8 cellular contexts compared by ENCODE assay signal in the genomic region with DNA sequence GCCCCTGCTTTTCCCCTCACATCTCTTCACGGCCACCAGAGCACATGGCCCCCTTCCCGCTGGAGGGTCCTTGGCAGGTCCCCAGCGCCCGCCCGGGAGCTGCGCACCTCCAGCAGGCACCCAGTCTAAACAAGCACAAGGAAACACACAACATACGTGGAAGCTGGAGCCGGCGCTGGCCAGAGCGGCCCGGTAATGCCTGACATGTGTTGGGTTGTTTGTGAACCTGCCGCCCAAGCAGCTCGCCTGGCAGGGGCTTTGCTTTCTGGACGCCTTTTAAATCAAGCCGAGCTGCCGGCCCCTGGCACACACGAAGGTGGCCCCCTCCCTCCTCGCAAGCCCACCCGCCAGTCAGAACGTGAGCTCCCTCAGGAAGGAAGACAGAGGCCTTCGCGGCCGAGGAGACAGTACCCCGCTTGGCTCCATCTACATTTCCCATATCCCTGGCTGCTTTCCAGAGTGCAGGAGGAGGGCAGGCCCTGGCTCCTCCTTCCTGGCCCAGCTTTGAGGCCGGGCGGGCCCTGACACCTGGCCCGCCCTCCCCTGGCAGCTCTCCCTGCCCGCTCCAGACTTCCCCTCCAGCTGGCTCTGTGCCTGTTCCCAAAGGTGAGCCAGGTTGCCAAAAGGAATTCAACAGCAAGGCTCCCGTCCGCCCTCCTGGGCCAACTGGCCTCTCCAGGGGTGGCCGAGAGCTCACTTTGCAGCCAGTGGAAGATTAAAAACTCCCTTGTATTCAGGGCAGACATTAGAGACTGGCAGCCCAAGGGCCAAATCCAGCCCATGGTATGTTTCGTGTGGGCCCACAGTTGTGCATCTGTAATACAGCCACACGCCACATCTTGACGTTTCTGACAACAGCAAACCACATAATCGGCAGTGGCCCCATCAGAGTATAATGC. TPM values are rescaled to one million over a fixed set of nuclear protein-coding genes. Genes with fewer than 3 reads are reported as not detected.
A peak's percentile ranks its signal among the peaks of the same experiment; 100 is the strongest.
DNase-seq lines count a peak whose midpoint lies in the region; ATAC-seq, FAIRE-seq and TF ChIP-seq lines count a peak whose summit lies in the region.
"Had no signal": no experiment of that assay in that cellular context is flagged by ENCODE, and none has a peak within 500 bp of the region (broad histone marks: within the 10 kb centered on the region; RNA-seq: fewer than 3 reads in every experiment).

No MANE protein-coding gene starts in this region.

- peak overlapping the region in 1 of 2 experiments; percentile 68; a peak in 1 of 4 replicates for H3K9ac ChIP-seq in K562 (ENCODE audit: insufficient read depth in 1 of 2, low read depth in 2 of 2, low read length in 2 of 2)

- TF ChIP-seq POLR2A in K562 (conservative IDR thresholded peaks at IDR 0.05), result no peak
- peak in 1 of 4 donors; percentile 35 for TF ChIP-seq POLR2A in upper lobe of left lung (IDR thresholded peaks at IDR 0.05)

- H3K9me3 ChIP-seq in K562 (replicated peaks; ENCODE audit: control insufficient read depth, insufficient read depth, low read depth, low read length), result no peaks in the 10 kb centered on the region
- H3K9me3 ChIP-seq in upper lobe of left lung, result no peaks in the 10 kb centered on the region
- H3K9me3 ChIP-seq in CD4-positive, alpha-beta T cell (ENCODE audit: control insufficient read depth, low read length), result no peaks in the 10 kb centered on the region

- CTCF ChIA-PET in K562 (lab: Yijun Ruan, JAX; ENCODE audit: low intra/inter-chr PET ratio), result no interaction called here
- CTCF ChIA-PET in CD4-positive, alpha-beta T cell (lab: Charles Lee), result no interaction called here
- CTCF ChIA-PET in activated CD4-positive, alpha-beta T cell treated with anti-CD3 and anti-CD28 coated beads for 36 hours (lab: Charles Lee), result interaction anchor here (0.7 kb wide), 1 partner anchor 174 kb away, joined by 3 read pairs; no protein-coding TSS in a partner anchor

- in situ Hi-C loops in K562 (cut with MboI), result no loop called here

- ATAC-seq in K562 (no peak), upper lobe of left lung (ENCODE audit: low FRiP score in 2 of 2) (peak; percentile 67 to 90)
- no peak for ATAC-seq in CD4-positive, alpha-beta T cell (ENCODE audit: poor library complexity)
- ATAC-seq in activated CD4-positive, alpha-beta T cell treated with anti-CD3 and anti-CD28 coated beads for 36 hours, result no peak

- peaks cover 6 to 51% of the 10 kb centered on the region in 2 experiments; a peak in 4 of 5 replicates for H3K4me1 ChIP-seq in K562 (replicated peaks in 1 of 2; ENCODE audit: control insufficient read depth in 2 of 2, insufficient read depth in 2 of 2, low read length in 2 of 2)
- H3K4me1 ChIP-seq in upper lobe of left lung, result peaks cover 19 to 39% (median 30%) of the 10 kb centered on the region in 4 donors

- BruUV-seq in K562 (replicated peaks; lab: Mats Ljungman, UMichigan), result no TSS peak

- no peak overlapping the region for H3K4me3 ChIP-seq in K562
- H3K4me3 ChIP-seq in upper lobe of left lung, result peak overlapping the region in 2 of 4 donors; percentile 2 to 17

- no peaks in the 10 kb centered on the region for H3K9me1 ChIP-seq in K562 (ENCODE audit: control insufficient read depth, insufficient read depth, low read length)

- no peak for TF ChIP-seq CTCF in K562 (IDR thresholded peaks at IDR 0.05 in 2 of 3, conservative IDR thresholded peaks at IDR 0.05 in 1 of 3; ENCODE audit: insufficient read depth in 2 of 3, low read depth in 1 of 3, low read length in 3 of 3)
- peak in 1 of 6 experiments; percentile 12 for TF ChIP-seq CTCF in upper lobe of left lung (IDR thresholded peaks at IDR 0.05)
- no peak for TF ChIP-seq CTCF in CD4-positive, alpha-beta T cell (IDR thresholded peaks at IDR 0.05)

- intact Hi-C loops in K562 (cut with micrococcal nuclease), result no loop called here
- intact Hi-C loops in CD4-positive, alpha-beta T cell (cut with DNase I, micrococcal nuclease), result no loop called here
- intact Hi-C loops in activated CD4-positive, alpha-beta T cell treated with anti-CD3 and anti-CD28 coated beads for 36 hours (cut with DNase I, micrococcal nuclease), result no loop called here

- POLR2A ChIA-PET in K562 (lab: Yijun Ruan, JAX), result interaction anchor here (0.6 to 2.7 kb wide), 5 partner anchors 10 to 155 kb away, joined by 3 to 14 read pairs (median 3); no protein-coding TSS in a partner anchor
- POLR2A ChIA-PET in CD4-positive, alpha-beta T cell (lab: Charles Lee), result no interaction called here
- POLR2A ChIA-PET in activated CD4-positive, alpha-beta T cell treated with anti-CD3 and anti-CD28 coated beads for 36 hours (lab: Charles Lee), result no interaction called here

- no peak overlapping the region for H3K4me3 Mint-ChIP-seq in CD4-positive, alpha-beta T cell
- H3K4me3 Mint-ChIP-seq in activated CD4-positive, alpha-beta T cell treated with anti-CD3 and anti-CD28 coated beads for 36 hours, result no peak overlapping the region
- H3K4me3 Mint-ChIP-seq: memory B cell had no signal

- TF ChIP-seq RAD21 in K562 (CRISPR knock-in tag; conservative IDR thresholded peaks at IDR 0.05 in 1 of 2, IDR thresholded peaks at IDR 0.05 in 1 of 2), result no peak

- no peaks in the 10 kb centered on the region for H3K79me2 ChIP-seq in K562 (ENCODE audit: control insufficient read depth, insufficient read depth, low read length)

- H3K9me3 Mint-ChIP-seq in CD4-positive, alpha-beta T cell, result no peaks in the 10 kb centered on the region
- H3K9me3 Mint-ChIP-seq in activated CD4-positive, alpha-beta T cell treated with anti-CD3 and anti-CD28 coated beads for 36 hours (ENCODE audit: low read depth), result no peaks in the 10 kb centered on the region
- H3K9me3 Mint-ChIP-seq: memory B cell had no signal

- H3K4me1 Mint-ChIP-seq in CD4-positive, alpha-beta T cell (ENCODE audit: low read depth), result no peaks in the 10 kb centered on the region
- no peaks in the 10 kb centered on the region for H3K4me1 Mint-ChIP-seq in activated CD4-positive, alpha-beta T cell treated with anti-CD3 and anti-CD28 coated beads for 36 hours

- H3K36me3 ChIP-seq in K562 (ENCODE audit: control insufficient read depth, insufficient read depth, low read length), result no peaks in the 10 kb centered on the region
- H3K36me3 ChIP-seq in upper lobe of left lung, result no peaks in the 10 kb centered on the region

- peaks cover 11% of the 10 kb centered on the region; the same call in 1 of the 2 replicates for H4K20me1 ChIP-seq in K562 (replicated peaks; ENCODE audit: control insufficient read depth, insufficient read depth, low read length)

- TF ChIP-seq EP300 in K562 (IDR thresholded peaks at IDR 0.05; ENCODE audit: low read length) (no peak), upper lobe of left lung (IDR thresholded peaks at IDR 0.05) (no peak)

- no peak overlapping the region for H3K4me2 ChIP-seq in K562 (ENCODE audit: insufficient read depth, low read length)

- no peaks in the 10 kb centered on the region; a peak in 2 of 5 replicates for H3K27me3 ChIP-seq in K562 (ENCODE audit: control insufficient read depth in 2 of 2, insufficient read depth in 2 of 2, low read length in 2 of 2)
- H3K27me3 ChIP-seq in upper lobe of left lung, result no peaks in the 10 kb centered on the region
- no peaks in the 10 kb centered on the region for H3K27me3 ChIP-seq in CD4-positive, alpha-beta T cell (ENCODE audit: control insufficient read depth, insufficient read depth, low read length)

- no peak overlapping the region for H3K27ac Mint-ChIP-seq in CD4-positive, alpha-beta T cell
- H3K27ac Mint-ChIP-seq in activated CD4-positive, alpha-beta T cell treated with anti-CD3 and anti-CD28 coated beads for 36 hours, result no peak overlapping the region
- H3K27ac Mint-ChIP-seq: memory B cell had no signal

- peak; percentile 91 for DNase-seq in NCI-H1694 treated with DMSO at 0.1 percent for 48 hours (lab: John Stamatoyannopoulos, UW)
- no peak for DNase-seq in K562 (ENCODE audit: extremely low read depth in 1 of 4, low spot score in 3 of 4)
- peak; percentile 88 for DNase-seq in kidney tubule cell (ENCODE audit: low spot score)
- DNase-seq in upper lobe of left lung, result peak; percentile 88 to 93
- no peak for DNase-seq in activated CD8-positive, alpha-beta memory T cell treated with anti-CD3 and anti-CD28 coated beads for 24 hours
- DNase-seq in CD4-positive, alpha-beta T cell, result no peak
- no peak for DNase-seq in activated CD4-positive, alpha-beta T cell treated with anti-CD3 and anti-CD28 coated beads for 36 hours

- no peak overlapping the region for H2AFZ ChIP-seq in K562 (ENCODE audit: low read depth, low read length)

- H3K36me3 Mint-ChIP-seq in CD4-positive, alpha-beta T cell (ENCODE audit: low read depth), result peaks cover 4% of the 10 kb centered on the region
- H3K36me3 Mint-ChIP-seq in activated CD4-positive, alpha-beta T cell treated with anti-CD3 and anti-CD28 coated beads for 36 hours (ENCODE audit: low read depth), result peaks cover under 1% of the 10 kb centered on the region

- no peak overlapping the region for H3K27ac ChIP-seq in K562 (ENCODE audit: extremely low read depth, low read depth, low read length)
- peak overlapping the region; percentile 38 to 76 (median 60) for H3K27ac ChIP-seq in upper lobe of left lung
- no peak overlapping the region for H3K27ac ChIP-seq in CD4-positive, alpha-beta T cell (ENCODE audit: low read depth, low read length)

- 56% methylated on average over 33 of the region's 35 CpGs for WGBS in K562 (ENCODE audit: insufficient coverage, low coverage, missing lambda C conversion rate)
- WGBS in upper lobe of left lung, 2 donors, result 37 to 44% methylated on average over 7 to 34 of the region's 35 CpGs

- FAIRE-seq in K562 (lab: Jason Lieb, UNC), result no peak

- no peaks in the 10 kb centered on the region for H3K27me3 Mint-ChIP-seq in CD4-positive, alpha-beta T cell
- no peaks in the 10 kb centered on the region for H3K27me3 Mint-ChIP-seq in activated CD4-positive, alpha-beta T cell treated with anti-CD3 and anti-CD28 coated beads for 36 hours
- H3K27me3 Mint-ChIP-seq: memory B cell had no signal

RNA-seq across cellular contexts. Expression of gene COMP, which starts 28.7 kb away (rescaled TPM):
- not detected in 2 replicates for total RNA-seq in K562 (2011; cell fraction: chromatin; rRNA removed; ENCODE audit: low replicate concordance)
- total RNA-seq in K562 (2011; cell fraction: nucleolus; rRNA removed), result not detected in 2 replicates
- total RNA-seq in K562 (2011; cell fraction: nucleoplasm; rRNA removed), result not detected in 2 replicates
- total RNA-seq in K562 (2014; rRNA removed) (not detected in 2 replicates), K562 (2014; rRNA removed; fragmentation: Illumina TruSeq; extraction: Trizol) (not detected in 2 replicates), K562 (2015; rRNA removed; fragmentation: Illumina TruSeq; extraction: Trizol) (not detected in 2 replicates), K562 (2021) (0.07 TPM in 1 of 2 replicates, not detected in the other), upper lobe of left lung (1 to 10 TPM in 4 of 6 donors, not detected in 2; 1.8 to 8.5 (median 4.3) TPM)
- polyA plus RNA-seq in K562 (2011; rRNA removed) (not detected in 2 replicates), K562 (2014; fragmentation: Illumina TruSeq; extraction: Trizol) (not detected in 2 replicates), K562 (2014; fragmentation: Nextera tagmentation; extraction: Ambion mirVana) (not detected), K562 (2014; rRNA removed) (not detected in 2 replicates)
- polyA plus RNA-seq in K562 (2011; cell fraction: cytosol; rRNA removed), result not detected in 2 replicates
- polyA plus RNA-seq in K562 (2011; cell fraction: nucleus; rRNA removed), result not detected in 2 replicates
- polyA plus RNA-seq in K562 (2012), result not detected in 2 replicates
- not detected in 2 replicates for polyA minus RNA-seq in K562 (2011; rRNA and poly(A)+ RNA removed)
- polyA minus RNA-seq in K562 (2011; cell fraction: cytosol; rRNA and poly(A)+ RNA removed), result not detected in 2 replicates
- polyA minus RNA-seq in K562 (2011; cell fraction: nucleus; rRNA and poly(A)+ RNA removed), result not detected in 2 replicates
- not detected for total RNA-seq in CD4-positive, alpha-beta T cell
- not detected for total RNA-seq in activated CD4-positive, alpha-beta T cell treated with anti-CD3 and anti-CD28 coated beads for 36 hours

Comparison
In these comparisons a context has a peak if more than half of its experiments do, and no peak if none do; other contexts are left out.
1. DNase-seq: peak in NCI-H1694 treated with DMSO at 0.1 percent for 48 hours (single experiment), kidney tubule cell (single experiment) and upper lobe of left lung (2 of 2); none in K562 (0 of 4), activated CD8-positive, alpha-beta memory T cell treated with anti-CD3 and anti-CD28 coated beads for 24 hours (single experiment), CD4-positive, alpha-beta T cell (0 of 10) and activated CD4-positive, alpha-beta T cell treated with anti-CD3 and anti-CD28 coated beads for 36 hours (single experiment).
2. ATAC-seq: peak in upper lobe of left lung (2 of 2); none in K562 (single experiment), CD4-positive, alpha-beta T cell (single experiment) and activated CD4-positive, alpha-beta T cell treated with anti-CD3 and anti-CD28 coated beads for 36 hours (single experiment).
3. H3K27ac ChIP-seq: peak in upper lobe of left lung (4 of 4); none in K562 (single experiment) and CD4-positive, alpha-beta T cell (single experiment).